ENCODE assay signal across 28 cellular contexts in genomic region chr5:168449166-168449565, GRCh38. TPM values are rescaled to one million over a fixed set of nuclear protein-coding genes. Genes with fewer than 3 reads are reported as not detected.
DNase-seq lines count a peak whose midpoint lies in the region; ATAC-seq and TF ChIP-seq lines count a peak whose summit lies in the region.
"Had no signal": no experiment of that assay in that cellular context is flagged by ENCODE, and none has a peak within 500 bp of the region (broad histone marks: within the 10 kb centered on the region; RNA-seq: fewer than 3 reads in every experiment).

No MANE protein-coding gene starts in this region.

- 0 out of 2 replicates have a peak overlapping the region, but pooled peaks have one; percentile 0 for H3K4me2 ChIP-seq in PC-9
- H3K4me2 ChIP-seq: BLaER1 treated with 17β-estradiol and CSF1 and Interleukin-3, amounts not matched to agents 10 nM and 100 nM had no signal

- ATAC-seq in esophagus mucosa (peak; percentile 85), HG03469 (IDR thresholded peaks at IDR 0.05; ENCODE audit: unreplicated experiment) (no peak)
- ATAC-seq: gastroesophageal sphincter; natural killer cell treated with Interleukin-12 subunit alpha and Interleukin-12 subunit beta and Interleukin-15 and Interleukin-18, amount 100 ng/mL, for 72 hours had no signal

- H3K27me3 ChIP-seq in PC-9 (ENCODE audit: insufficient read depth, low read depth): no peaks in the 10 kb centered on the region
- H3K27me3 ChIP-seq in WERI-Rb-1 (ENCODE audit: insufficient read depth, low read depth, severe bottlenecking): no peaks in the 10 kb centered on the region
- H3K27me3 ChIP-seq: BLaER1 treated with 17β-estradiol and CSF1 and Interleukin-3, amounts not matched to agents 10 nM and 100 nM; gastroesophageal sphincter; tibial nerve had no signal

- no peak overlapping the region for H2AFZ ChIP-seq in PC-9
- H2AFZ ChIP-seq: GM23248 had no signal

- no peaks in the 10 kb centered on the region for H3K79me2 ChIP-seq in PC-9 (ENCODE audit: low read depth)

- BruUV-seq in PC-9 (replicated peaks; lab: Mats Ljungman, UMichigan): no TSS peak

- peaks cover 11% of the 10 kb centered on the region for H3K4me1 Mint-ChIP-seq in type B pancreatic cell (ENCODE audit: unreplicated experiment)
- H3K4me1 Mint-ChIP-seq: activated CD4-positive, alpha-beta memory T cell treated with anti-CD3 and anti-CD28 coated beads, Interleukin-2, amount 10 ng/mL, durations not matched to agents 7 days and 5 days had no signal

- H3K27ac ChIP-seq in PC-9: no peak overlapping the region
- H3K27ac ChIP-seq in WERI-Rb-1: no peak overlapping the region
- H3K27ac ChIP-seq: BLaER1 treated with 17β-estradiol and CSF1 and Interleukin-3, amounts not matched to agents 10 nM and 100 nM; gastroesophageal sphincter; GM23248; lower lobe of right lung; tibial nerve had no signal

- peak overlapping the region; percentile 36 for H3K4me3 Mint-ChIP-seq in type B pancreatic cell
- H3K4me3 Mint-ChIP-seq: activated CD4-positive, alpha-beta memory T cell treated with anti-CD3 and anti-CD28 coated beads, Interleukin-2, amount 10 ng/mL, durations not matched to agents 7 days and 5 days; activated naive CD4-positive, alpha-beta T cell treated with anti-CD3 and anti-CD28 coated beads for 36 hours; natural killer cell treated with Interleukin-12 subunit alpha and Interleukin-12 subunit beta and Interleukin-15 and Interleukin-18, amount 100 ng/mL, for 72 hours had no signal

- H3K27me3 Mint-ChIP-seq in type B pancreatic cell: no peaks in the 10 kb centered on the region

- POLR2A ChIA-PET in PC-9 (lab: Charles Lee; ENCODE audit: unreplicated experiment): no interaction called here

- DNase-seq in LNCaP clone FGC (ENCODE audit: low read depth) (peak; percentile 77), PC-9 (peak; percentile 50 to 59), type B pancreatic cell (ENCODE audit: extremely low spot score, unreplicated experiment) (no peak), WERI-Rb-1 (no peak)
- DNase-seq in activated effector memory CD4-positive, alpha-beta T cell treated with anti-CD3 and anti-CD28 coated beads, Interleukin-2, amount 50 U/mL, for 16 hours: no peak
- DNase-seq: activated CD4-positive, alpha-beta memory T cell treated with anti-CD3 and anti-CD28 coated beads, Interleukin-2, amount 10 ng/mL, durations not matched to agents 7 days and 5 days; activated CD4-positive, alpha-beta T cell treated with anti-CD3 and anti-CD28 coated beads for 1 hour; activated CD8-positive, alpha-beta memory T cell treated with anti-CD3 and anti-CD28 coated beads, Interleukin-2, amount 50 U/mL, for 4 hours; activated naive CD4-positive, alpha-beta T cell treated with anti-CD3 and anti-CD28 coated beads for 36 hours; cerebellar nuclear complex; dermis blood vessel endothelial cell; DMS79 treated with DMSO at 0.1 percent for 48 hours; GF-D8; GM23248; lower lobe of right lung; NCI-H1092; NCI-H1694 treated with DMSO at 0.1 percent for 48 hours; NCI-H226; Right ventricle myocardium superior; stimulated activated CD4-positive, alpha-beta T cell treated with anti-CD3 and anti-CD28 coated beads, Interleukin-4, amount 100 ng/mL, for 4 hours; T-helper 2 cell had no signal

- intact Hi-C loops in PC-9 (cut with micrococcal nuclease; ENCODE audit: unreplicated experiment): loop anchor here (1.0 kb wide), 1 partner anchor 32 kb away; no protein-coding TSS in a partner anchor

- no peaks in the 10 kb centered on the region for H4K20me1 ChIP-seq in PC-9 (ENCODE audit: insufficient read depth)
- H4K20me1 ChIP-seq: BLaER1 treated with 17β-estradiol and CSF1 and Interleukin-3, amounts not matched to agents 10 nM and 100 nM had no signal

- H3K9me3 ChIP-seq in PC-9 (ENCODE audit: insufficient read depth, low read depth) (no peaks in the 10 kb centered on the region), WERI-Rb-1 (ENCODE audit: severe bottlenecking) (no peaks in the 10 kb centered on the region)
- H3K9me3 ChIP-seq: BLaER1 treated with 17β-estradiol and CSF1 and Interleukin-3, amounts not matched to agents 10 nM and 100 nM; Caco-2; gastroesophageal sphincter; lower lobe of right lung; tibial nerve had no signal

- peaks cover 29% of the 10 kb centered on the region for H3F3A ChIP-seq in PC-9 (ENCODE audit: insufficient read depth, low read depth)

- peaks cover 13% of the 10 kb centered on the region for H3K36me3 Mint-ChIP-seq in type B pancreatic cell
- H3K36me3 Mint-ChIP-seq: natural killer cell treated with Interleukin-12 subunit alpha and Interleukin-12 subunit beta and Interleukin-15 and Interleukin-18, amount 100 ng/mL, for 72 hours had no signal

- H3K27ac Mint-ChIP-seq in type B pancreatic cell: peak overlapping the region; percentile 88
- H3K27ac Mint-ChIP-seq: activated CD4-positive, alpha-beta memory T cell treated with anti-CD3 and anti-CD28 coated beads, Interleukin-2, amount 10 ng/mL, durations not matched to agents 7 days and 5 days; activated naive CD4-positive, alpha-beta T cell treated with anti-CD3 and anti-CD28 coated beads for 36 hours; natural killer cell treated with Interleukin-12 subunit alpha and Interleukin-12 subunit beta and Interleukin-15 and Interleukin-18, amount 100 ng/mL, for 72 hours had no signal

- H3K4me1 ChIP-seq in PC-9 (replicated peaks; ENCODE audit: insufficient read depth): peaks cover 9% of the 10 kb centered on the region; the same call in 1 of the 2 replicates
- H3K4me1 ChIP-seq: BLaER1 treated with 17β-estradiol and CSF1 and Interleukin-3, amounts not matched to agents 10 nM and 100 nM; Caco-2; gastroesophageal sphincter; lower lobe of right lung; tibial nerve had no signal

- CTCF ChIA-PET in PC-9 (lab: Charles Lee): interaction anchor here (0.6 kb wide), 2 partner anchors 179 to 408 kb away, joined by 4 to 9 read pairs; no protein-coding TSS in a partner anchor

- no peaks in the 10 kb centered on the region for H3K9me3 Mint-ChIP-seq in type B pancreatic cell
- H3K9me3 Mint-ChIP-seq: activated CD4-positive, alpha-beta memory T cell treated with anti-CD3 and anti-CD28 coated beads, Interleukin-2, amount 10 ng/mL, durations not matched to agents 7 days and 5 days; activated naive CD4-positive, alpha-beta T cell treated with anti-CD3 and anti-CD28 coated beads for 36 hours; natural killer cell treated with Interleukin-12 subunit alpha and Interleukin-12 subunit beta and Interleukin-15 and Interleukin-18, amount 100 ng/mL, for 72 hours had no signal

- TF ChIP-seq CTCF in LNCaP clone FGC (IDR thresholded peaks at IDR 0.05; ENCODE audit: control insufficient read depth, extremely low read depth, insufficient read depth) (no peak), PC-9 (conservative IDR thresholded peaks at IDR 0.05) (no peak), type B pancreatic cell (conservative IDR thresholded peaks at IDR 0.05) (no peak), WERI-Rb-1 (IDR thresholded peaks at IDR 0.05; ENCODE audit: low read depth, low read length) (no peak)

- H3K9me2 ChIP-seq in PC-9 (ENCODE audit: insufficient read depth): no peaks in the 10 kb centered on the region

- no peak overlapping the region for H3K4me3 ChIP-seq in LNCaP clone FGC (ENCODE audit: low read depth, low read length)
- H3K4me3 ChIP-seq in PC-9: no peak overlapping the region
- H3K4me3 ChIP-seq in WERI-Rb-1 (ENCODE audit: low read depth, low read length): no peak overlapping the region
- H3K4me3 ChIP-seq: BLaER1 treated with 17β-estradiol and CSF1 and Interleukin-3, amounts not matched to agents 10 nM and 100 nM; gastroesophageal sphincter; GM23248; lower lobe of right lung; tibial nerve had no signal

- peaks cover 36% of the 10 kb centered on the region for H3K36me3 ChIP-seq in PC-9 (ENCODE audit: low read depth)
- H3K36me3 ChIP-seq in WERI-Rb-1: peaks cover 21% of the 10 kb centered on the region
- H3K36me3 ChIP-seq: gastroesophageal sphincter, tibial nerve had no signal

RNA-seq across cellular contexts. Expression of gene RARS1, which starts 37.1 kb away (rescaled TPM):
- total RNA-seq in PC-9 (2021) (101 and 125 TPM in 2 replicates), esophagus mucosa (73.4 TPM), type B pancreatic cell (ENCODE audit: low replicate concordance) (102 and 110 TPM in 2 replicates)

Comparison
In these comparisons a context has a peak if more than half of its experiments do, and no peak if none do; other contexts are left out.
1. DNase-seq: peak in LNCaP clone FGC (single experiment) and PC-9 (2 of 2); none in type B pancreatic cell (single experiment), activated effector memory CD4-positive, alpha-beta T cell treated with anti-CD3 and anti-CD28 coated beads, Interleukin-2, amount 50 U/mL, for 16 hours (single experiment) and WERI-Rb-1 (single experiment).